24 cellular contexts compared by ENCODE assay signal in genomic region chr15:74823324-74823723, GRCh38. TPM values are rescaled to one million over a fixed set of nuclear protein-coding genes. Genes with fewer than 3 reads are reported as not detected.
"Had no signal": no experiment of that assay in that cellular context is flagged by ENCODE, and none has a peak within 500 bp of the region (broad histone marks: within the 10 kb centered on the region; RNA-seq: fewer than 3 reads in every experiment).

No MANE protein-coding gene starts in this region.

- H3K9me3 ChIP-seq: MG63, SJSA1 had no signal

- H3K4me3 ChIP-seq: MG63, SJSA1 had no signal

- H3K36me3 ChIP-seq: MG63, SJSA1 had no signal

- ATAC-seq: activated CD8-positive, alpha-beta memory T cell treated with anti-CD3 and anti-CD28 coated beads, Interleukin-2, amount 10 ng/mL, durations not matched to agents 7 days and 5 days; WTC11 had no signal

- DNase-seq: activated CD4-positive, alpha-beta T cell treated with anti-CD3 and anti-CD28 coated beads for 1 hour; activated CD4-positive, alpha-beta T cell treated with anti-CD3 and anti-CD28 coated beads, Interleukin-2, amount 10 ng/mL, durations not matched to agents 24 days and 14 days; activated CD4-positive, alpha-beta T cell treated with anti-CD3 and anti-CD28 coated beads, Interleukin-2, amount 50 U/mL, for 48 hours; activated CD8-positive, alpha-beta memory T cell treated with anti-CD3 and anti-CD28 coated beads, Interleukin-2, amount 10 ng/mL, durations not matched to agents 7 days and 5 days; activated effector memory CD4-positive, alpha-beta T cell treated with Interleukin-2 at 50 U/mL for 16 hours; activated naive CD4-positive, alpha-beta T cell; activated T-cell treated with anti-CD3 and anti-CD28 coated beads, Interleukin-2, amount 50 U/mL, for 24 hours; aorta; MG63; MV-4-11; NCI-H1105; NCI-H1436 treated with DMSO at 0.1 percent for 48 hours; NCI-H187; NCI-H2081; NCI-H2227 treated with DMSO at 0.1 percent for 48 hours; NCI-H446 treated with DMSO at 0.1 percent for 48 hours; NCI-H524 treated with DMSO at 0.1 percent for 48 hours; NCI-H774; NK-92 treated with Interleukin-12 subunit alpha and Interleukin-12 subunit beta, amount 100 ng/mL, for 24 hours; OCI-M1; SHP77; T-helper 9 cell had no signal

- H3K27ac ChIP-seq: SJSA1 had no signal

RNA-seq across cellular contexts. Expression of gene CPLX3, which starts 3.1 kb away (rescaled TPM):
- total RNA-seq: aorta, SJSA1 had no signal

RNA-seq across cellular contexts. Expression of gene LMAN1L, which starts 10.7 kb away (rescaled TPM):
- total RNA-seq: activated CD8-positive, alpha-beta memory T cell treated with anti-CD3 and anti-CD28 coated beads, Interleukin-2, amount 10 ng/mL, durations not matched to agents 7 days and 5 days; SJSA1; WTC11 had no signal
